8 cellular contexts compared by ENCODE assay signal in genomic region chr2:101151141-101151858, GRCh38.
A peak's percentile ranks its signal among the peaks of the same experiment; 100 is the strongest.
DNase-seq lines count a peak whose midpoint lies in the region; ATAC-seq and TF ChIP-seq lines count a peak whose summit lies in the region.

TSS of gene TBC1D8 (minus strand) at chr2:101151382. CDS start at chr2:101151253, 129 bp downstream.

- H3K9me3 ChIP-seq in BLaER1 treated with 17β-estradiol and CSF1 and Interleukin-3, amounts not matched to agents 10 nM and 100 nM (replicated peaks in 1 of 11) = no peaks in the 10 kb centered on the region
- no peaks in the 10 kb centered on the region for H3K9me3 ChIP-seq in NT2/D1 (ENCODE audit: insufficient read depth, low read length)

- H4K20me1 ChIP-seq in BLaER1 treated with 17β-estradiol and CSF1 and Interleukin-3, amounts not matched to agents 10 nM and 100 nM = peaks cover 6 to 46% (median 22%) of the 10 kb centered on the region in 11 experiments; a peak in 18 of 22 replicates

- peaks cover 24 to 63% (median 33%) of the 10 kb centered on the region in 10 experiments for H3K4me1 ChIP-seq in BLaER1 treated with 17β-estradiol and CSF1 and Interleukin-3, amounts not matched to agents 10 nM and 100 nM
- peaks cover 4% of the 10 kb centered on the region for H3K4me1 ChIP-seq in NT2/D1 (ENCODE audit: insufficient read depth, insufficient read length)

- peak within 1 kb of the TSS; percentile 37 to 77 (median 60); a peak in 20 of 22 replicates for H3K27ac ChIP-seq in BLaER1 treated with 17β-estradiol and CSF1 and Interleukin-3, amounts not matched to agents 10 nM and 100 nM

- DNase-seq in NT2/D1 (ENCODE audit: low read depth, low spot score) (peak; percentile 57), activated T-cell treated with anti-CD3 and anti-CD28 coated beads for 48 hours (ENCODE audit: low read depth) (peak; percentile 65), epithelial cell of esophagus (ENCODE audit: low read depth) (peak; percentile 81), middle frontal gyrus (ENCODE audit: extremely low spot score, low spot score) (peak; percentile 43)
- peak; percentile 44 to 50 for DNase-seq in stimulated activated CD8-positive, alpha-beta memory T cell treated with anti-CD3 and anti-CD28 coated beads, Interleukin-15, amount 100 ng/mL, for 48 hours (ENCODE audit: low read depth in 2 of 2)

- no peak for TF ChIP-seq CTCF in epithelial cell of esophagus (IDR thresholded peaks at IDR 0.05; ENCODE audit: insufficient read depth, low read depth, low read length, missing control alignments)

- H3K27me3 ChIP-seq in BLaER1 treated with 17β-estradiol and CSF1 and Interleukin-3, amounts not matched to agents 10 nM and 100 nM = peaks cover 11 to 37% (median 33%) of the 10 kb centered on the region in 11 experiments
- peaks cover 8% of the 10 kb centered on the region for H3K27me3 ChIP-seq in NT2/D1 (ENCODE audit: insufficient read depth, insufficient read length)

- peak; percentile 82 for ATAC-seq in GM19328 (IDR thresholded peaks at IDR 0.05; ENCODE audit: unreplicated experiment)
- peak; percentile 50 for ATAC-seq in HG03520 (IDR thresholded peaks at IDR 0.05; ENCODE audit: unreplicated experiment)

- H3K9ac ChIP-seq in BLaER1 treated with 17β-estradiol and CSF1 and Interleukin-3, amounts not matched to agents 10 nM and 100 nM = peak within 1 kb of the TSS; percentile 62 to 88 (median 77)
- H3K9ac ChIP-seq in NT2/D1 (ENCODE audit: insufficient read length, low read depth) = peak within 1 kb of the TSS; percentile 87

- H3K4me3 ChIP-seq in BLaER1 treated with 17β-estradiol and CSF1 and Interleukin-3, amounts not matched to agents 10 nM and 100 nM = peak within 1 kb of the TSS; percentile 70 to 90 (median 76)
- peak within 1 kb of the TSS; percentile 58 for H3K4me3 ChIP-seq in NT2/D1 (ENCODE audit: insufficient read length, low read depth)
- peak within 1 kb of the TSS; percentile 77 for H3K4me3 ChIP-seq in epithelial cell of esophagus (ENCODE audit: low read length)

- H3K36me3 ChIP-seq in BLaER1 treated with 17β-estradiol and CSF1 and Interleukin-3, amounts not matched to agents 10 nM and 100 nM = peaks cover 0 to 11% (median 0%) of the 10 kb centered on the region in 11 experiments; a peak in 1 of 22 replicates
- H3K36me3 ChIP-seq in NT2/D1 (ENCODE audit: insufficient read depth, insufficient read length, low read length) = no peaks in the 10 kb centered on the region

- H3K4me2 ChIP-seq in BLaER1 treated with 17β-estradiol and CSF1 and Interleukin-3, amounts not matched to agents 10 nM and 100 nM = peak within 1 kb of the TSS; percentile 89 to 100 (median 96)

Comparison
In these comparisons a context has a peak if more than half of its experiments do, and no peak if none do; other contexts are left out.
1. Peak in every context shown above with its lines: DNase-seq, ATAC-seq, H3K4me3 ChIP-seq and H3K27ac ChIP-seq.